ENCODE assay signal across 12 cellular contexts in genomic region chr12:54373619-54374554, GRCh38. TPM values are rescaled to one million over a fixed set of nuclear protein-coding genes. Genes with fewer than 3 reads are reported as not detected.
DNase-seq lines count a peak whose midpoint lies in the region; ATAC-seq and TF ChIP-seq lines count a peak whose summit lies in the region.
"Had no signal": no experiment of that assay in that cellular context is flagged by ENCODE, and none has a peak within 500 bp of the region (broad histone marks: within the 10 kb centered on the region; RNA-seq: fewer than 3 reads in every experiment).

No MANE protein-coding gene starts in this region.

- no peak overlapping the region for H4K8ac ChIP-seq in IMR-90 (ENCODE audit: low read depth in 2 of 2, low read length in 2 of 2)

- no peak for TF ChIP-seq RAD21 in IMR-90 (IDR thresholded peaks at IDR 0.05; ENCODE audit: low read length)

- H2BK15ac ChIP-seq in IMR-90 (ENCODE audit: low read depth, low read length): no peak overlapping the region

- in situ Hi-C loops in IMR-90 (cut with MboI; ENCODE audit: low sequenced_read_pairs): loop anchor here (10.0 kb wide), 1 partner anchor 379 kb away; no protein-coding TSS in a partner anchor

- peaks cover 50% of the 10 kb centered on the region for H3K4me1 Mint-ChIP-seq in MCF 10A (ENCODE audit: insufficient read depth, unreplicated experiment)
- H3K4me1 Mint-ChIP-seq in osteocyte (ENCODE audit: unreplicated experiment): peaks cover 89% of the 10 kb centered on the region

- H3K27ac Mint-ChIP-seq in MCF 10A (ENCODE audit: low read depth, unreplicated experiment) (no peak overlapping the region), osteocyte (ENCODE audit: unreplicated experiment) (peak overlapping the region; percentile 87)
- H3K27ac Mint-ChIP-seq: CD4-positive, alpha-beta T cell; T-helper 2 cell treated with Interferon-gamma antibody and Interleukin-4, amounts not matched to agents 5 μg/mL and 100 μg/mL, for 36 hours had no signal

- no peak overlapping the region for H2BK20ac ChIP-seq in IMR-90 (ENCODE audit: low read depth, low read length)

- H3K9me3 Mint-ChIP-seq in MCF 10A (ENCODE audit: unreplicated experiment) (no peaks in the 10 kb centered on the region), osteocyte (ENCODE audit: unreplicated experiment) (no peaks in the 10 kb centered on the region)
- H3K9me3 Mint-ChIP-seq: CD4-positive, alpha-beta T cell; T-helper 2 cell treated with Interferon-gamma antibody and Interleukin-4, amounts not matched to agents 5 μg/mL and 100 μg/mL, for 36 hours had no signal

- no peak overlapping the region for H3K23ac ChIP-seq in IMR-90 (ENCODE audit: low read depth, low read length)

- no peak for ATAC-seq in IMR-90 (ENCODE audit: low read depth)
- no peak for ATAC-seq in HG02970 (IDR thresholded peaks at IDR 0.05; ENCODE audit: low FRiP score, unreplicated experiment)
- no peak for ATAC-seq in GM18519 (IDR thresholded peaks at IDR 0.05; ENCODE audit: low FRiP score, unreplicated experiment)
- no peak for ATAC-seq in GM21786 (IDR thresholded peaks at IDR 0.05; ENCODE audit: unreplicated experiment)
- ATAC-seq in GM21825 (IDR thresholded peaks at IDR 0.05; ENCODE audit: unreplicated experiment): no peak

- no peaks in the 10 kb centered on the region for H3K36me3 ChIP-seq in ACC112 (ENCODE audit: insufficient read depth, low read length)
- peaks cover 1% of the 10 kb centered on the region; the same call in 1 of the 2 replicates for H3K36me3 ChIP-seq in IMR-90 (ENCODE audit: control insufficient read depth, insufficient read depth, low read length)

- H3K56ac ChIP-seq in IMR-90 (ENCODE audit: extremely low read depth, insufficient read depth, low read length): no peak overlapping the region

- H3K4me3 Mint-ChIP-seq in MCF 10A (ENCODE audit: unreplicated experiment) (peak overlapping the region; percentile 11), osteocyte (ENCODE audit: unreplicated experiment) (no peak overlapping the region)
- H3K4me3 Mint-ChIP-seq: CD4-positive, alpha-beta T cell; T-helper 2 cell treated with Interferon-gamma antibody and Interleukin-4, amounts not matched to agents 5 μg/mL and 100 μg/mL, for 36 hours had no signal

- H3K27me3 Mint-ChIP-seq in MCF 10A (ENCODE audit: insufficient read depth, unreplicated experiment): no peaks in the 10 kb centered on the region
- no peaks in the 10 kb centered on the region for H3K27me3 Mint-ChIP-seq in osteocyte (ENCODE audit: unreplicated experiment)
- H3K27me3 Mint-ChIP-seq: CD4-positive, alpha-beta T cell had no signal

- H2AK9ac ChIP-seq in IMR-90 (replicated peaks; ENCODE audit: low read depth, low read length, poor library complexity): peak overlapping the region; percentile 70

- no peaks in the 10 kb centered on the region; the same call in 1 of the 2 replicates for H3K9me1 ChIP-seq in IMR-90 (ENCODE audit: insufficient read depth, low read length)

- H3K4me3 ChIP-seq in ACC112 (ENCODE audit: low read depth, low read length) (no peak overlapping the region), IMR-90 (ENCODE audit: insufficient read depth, low read depth, low read length) (no peak overlapping the region)

- TF ChIP-seq CTCF in IMR-90 (conservative IDR thresholded peaks at IDR 0.05; ENCODE audit: low read depth, low read length) (no peak), MCF 10A (IDR thresholded peaks at IDR 0.05; ENCODE audit: unreplicated experiment) (no peak), osteocyte (IDR thresholded peaks at IDR 0.05) (no peak)

- no peaks in the 10 kb centered on the region for H4K20me1 ChIP-seq in IMR-90 (ENCODE audit: insufficient read depth, low read length)

- H4K5ac ChIP-seq in IMR-90 (ENCODE audit: low read depth, low read length): no peak overlapping the region

- CTCF ChIA-PET in IMR-90 (lab: Yijun Ruan, JAX): no interaction called here
- CTCF ChIA-PET in MCF 10A (lab: Yijun Ruan, JAX): interaction anchor here (0.6 to 5.8 kb wide), 10 partner anchors 7 to 123 kb away, joined by 3 to 109 read pairs (median 4); no protein-coding TSS in a partner anchor

- intact Hi-C loops in IMR-90 (cut with micrococcal nuclease) (no loop called here), MCF 10A (cut with micrococcal nuclease) (no loop called here)

- BruUV-seq in IMR-90 (replicated peaks; lab: Mats Ljungman, UMichigan): no TSS peak
- no TSS peak for BruUV-seq in MCF 10A (replicated peaks; lab: Mats Ljungman, UMichigan)

- peaks cover 59% of the 10 kb centered on the region for H3K4me1 ChIP-seq in ACC112 (ENCODE audit: control insufficient read depth, insufficient read depth, low read length, unreplicated experiment)
- peaks cover 8% of the 10 kb centered on the region; the same call in 1 of the 2 replicates for H3K4me1 ChIP-seq in IMR-90 (ENCODE audit: control insufficient read depth, insufficient read depth, low read length)

- H3K27me3 ChIP-seq in ACC112 (ENCODE audit: insufficient read depth, low read length) (no peaks in the 10 kb centered on the region), IMR-90 (ENCODE audit: control insufficient read depth, insufficient read depth, low read length) (no peaks in the 10 kb centered on the region)

- H3K9ac ChIP-seq in IMR-90 (ENCODE audit: low read depth, low read length): no peak overlapping the region

- no peak overlapping the region for H2AFZ ChIP-seq in ACC112 (ENCODE audit: low read length, unreplicated experiment)
- H2AFZ ChIP-seq in IMR-90 (replicated peaks; ENCODE audit: low read length, poor library complexity): no peak overlapping the region

- WGBS in IMR-90 (ENCODE audit: extremely low coverage in 2 of 2, insufficient read length in 1 of 2), 2 experiments: no CpG with 5 or more reads among the region's 10 CpGs

- no peak overlapping the region for H3K4me2 ChIP-seq in IMR-90 (ENCODE audit: low read depth, low read length)

- H3K36me3 Mint-ChIP-seq in MCF 10A (ENCODE audit: insufficient read depth, unreplicated experiment) (no peaks in the 10 kb centered on the region), osteocyte (ENCODE audit: unreplicated experiment) (no peaks in the 10 kb centered on the region)

- DNase-seq in IMR-90: no peak
- no peak for DNase-seq in MCF 10A (ENCODE audit: unreplicated experiment)
- no peak for DNase-seq in osteocyte (ENCODE audit: extremely low spot score, unreplicated experiment)
- DNase-seq: activated naive CD4-positive, alpha-beta T cell treated with anti-CD3 and anti-CD28 coated beads, Interleukin-2, amount 50 U/mL, for 16 hours; CD4-positive, alpha-beta T cell had no signal

- peak overlapping the region; percentile 50 for H3K27ac ChIP-seq in ACC112 (ENCODE audit: low read depth, low read length)
- H3K27ac ChIP-seq in IMR-90 (ENCODE audit: insufficient read depth, low read length): no peak overlapping the region

- no peak overlapping the region for H2BK120ac ChIP-seq in IMR-90 (ENCODE audit: low read depth, low read length)

- H3K9me3 ChIP-seq in IMR-90 (ENCODE audit: control insufficient read depth, insufficient read depth, low read length): no peaks in the 10 kb centered on the region

- no peak overlapping the region for H3K14ac ChIP-seq in IMR-90 (replicated peaks; ENCODE audit: low read depth, low read length)

- no peak for TF ChIP-seq POLR2A in IMR-90 (IDR thresholded peaks at IDR 0.05; ENCODE audit: low read depth, low read length)

- no peaks in the 10 kb centered on the region for H3K79me2 ChIP-seq in ACC112 (ENCODE audit: control insufficient read depth, insufficient read depth, low read length, unreplicated experiment)

- H2AK5ac ChIP-seq in IMR-90 (ENCODE audit: low read depth, low read length): no peak overlapping the region

- H2BK5ac ChIP-seq in IMR-90 (ENCODE audit: low read depth, low read length, poor library complexity, severe bottlenecking): no peak overlapping the region

- dilution Hi-C loops in IMR-90 (cut with HindIII; ENCODE audit: low sequenced_read_pairs, unreplicated experiment): no loop called here

- no peak overlapping the region for H3K4ac ChIP-seq in IMR-90 (ENCODE audit: low read depth, low read length)

- no peak overlapping the region for H4K91ac ChIP-seq in IMR-90 (ENCODE audit: insufficient read depth, low read depth, low read length)

- H3K79me1 ChIP-seq in IMR-90 (ENCODE audit: low read depth in 1 of 2, low read length in 2 of 2): 0 out of 4 replicates have a peak, but pooled peaks cover 0 to 6% of the 10 kb centered on the region in 2 experiments

- no peak overlapping the region for H3K18ac ChIP-seq in IMR-90 (ENCODE audit: low read depth, low read length)

- POLR2A ChIA-PET in IMR-90 (lab: Charles Lee; ENCODE audit: unreplicated experiment) (no interaction called here), MCF 10A (lab: Yijun Ruan, JAX) (no interaction called here)

RNA-seq across cellular contexts. Expression of gene GPR84, which starts 9.6 kb away (rescaled TPM):
- total RNA-seq in IMR-90 (2012; rRNA removed): not detected in 2 replicates
- polyA plus RNA-seq in IMR-90 (2012; rRNA removed): not detected in 2 replicates
- 0.02 TPM in 1 of 2 replicates, not detected in the other for polyA plus RNA-seq in IMR-90 (2012; cell fraction: cytosol; rRNA removed)
- polyA plus RNA-seq in IMR-90 (2012; cell fraction: nucleus; rRNA removed; ENCODE audit: low replicate concordance): 0.19 and 0.36 TPM in 2 replicates
- 0.17 TPM in 1 of 2 replicates, not detected in the other for total RNA-seq in MCF 10A (2022)
- total RNA-seq in osteocyte: not detected in 2 replicates
- total RNA-seq: frontal cortex had no signal

RNA-seq across cellular contexts. Expression of gene ZNF385A, which starts 10.6 kb away (rescaled TPM):
- total RNA-seq in IMR-90 (2012; rRNA removed): 0.28 and 0.36 TPM in 2 replicates
- polyA plus RNA-seq in IMR-90 (2012; rRNA removed): 2.5 and 2.9 TPM in 2 replicates
- 3.1 and 5.4 TPM in 2 replicates for polyA plus RNA-seq in IMR-90 (2012; cell fraction: cytosol; rRNA removed)
- 3.7 and 8.0 TPM in 2 replicates for polyA plus RNA-seq in IMR-90 (2012; cell fraction: nucleus; rRNA removed; ENCODE audit: low replicate concordance)
- 8.3 and 9.0 TPM in 2 replicates for total RNA-seq in MCF 10A (2022)
- total RNA-seq in osteocyte: 12.3 and 12.7 TPM in 2 replicates

RNA-seq across cellular contexts. Expression of gene ITGA5, which starts 45.2 kb away (rescaled TPM):
- total RNA-seq in IMR-90 (2012; rRNA removed) (144 and 159 TPM in 2 replicates), MCF 10A (2022) (110 and 184 TPM in 2 replicates), osteocyte (98.4 and 100 TPM in 2 replicates)
- polyA plus RNA-seq in IMR-90 (2012; rRNA removed): 254 and 259 TPM in 2 replicates
- polyA plus RNA-seq in IMR-90 (2012; cell fraction: cytosol; rRNA removed): 136 and 185 TPM in 2 replicates
- 196 and 225 TPM in 2 replicates for polyA plus RNA-seq in IMR-90 (2012; cell fraction: nucleus; rRNA removed; ENCODE audit: low replicate concordance)

RNA-seq across cellular contexts. Expression of gene COPZ1, which starts 49.0 kb away (rescaled TPM):
- 262 and 382 TPM in 2 replicates for total RNA-seq in IMR-90 (2012; rRNA removed)
- polyA plus RNA-seq in IMR-90 (2012; rRNA removed): 157 and 187 TPM in 2 replicates
- polyA plus RNA-seq in IMR-90 (2012; cell fraction: cytosol; rRNA removed): 73.8 and 80.0 TPM in 2 replicates
- polyA plus RNA-seq in IMR-90 (2012; cell fraction: nucleus; rRNA removed; ENCODE audit: low replicate concordance): 22.8 and 109 TPM in 2 replicates
- 207 and 299 TPM in 2 replicates for total RNA-seq in MCF 10A (2022)
- 126 and 136 TPM in 2 replicates for total RNA-seq in osteocyte
